14 cellular contexts compared by ENCODE assay signal in genomic region chr4:138398297-138398696, GRCh38.
DNase-seq lines count a peak whose midpoint lies in the region; TF ChIP-seq lines count a peak whose summit lies in the region.
"Had no signal": no experiment of that assay in that cellular context is flagged by ENCODE, and none has a peak within 500 bp of the region (broad histone marks: within the 10 kb centered on the region; RNA-seq: fewer than 3 reads in every experiment).

No MANE protein-coding gene starts in this region.

- intact Hi-C loops in Caco-2 (cut with micrococcal nuclease; ENCODE audit: unreplicated experiment), result no loop called here

- POLR2A ChIA-PET in Caco-2 (lab: Charles Lee), result no interaction called here

- H3K27me3 ChIP-seq in Caco-2 (replicated peaks; ENCODE audit: control insufficient read depth, insufficient read depth, low read length), result no peaks in the 10 kb centered on the region

- H3K9me3 Mint-ChIP-seq in Caco-2 (ENCODE audit: unreplicated experiment), result no peaks in the 10 kb centered on the region

- TF ChIP-seq CTCF in Caco-2 (IDR thresholded peaks at IDR 0.05; ENCODE audit: insufficient read depth in 1 of 2, low read depth in 1 of 2, low read length in 1 of 2, severe bottlenecking in 1 of 2, unreplicated experiment in 1 of 2), result no peak
- TF ChIP-seq CTCF in foreskin fibroblast (IDR thresholded peaks at IDR 0.05; ENCODE audit: low read depth, low read length), result no peak

- no TSS peak for BruUV-seq in Caco-2 (replicated peaks; lab: Mats Ljungman, UMichigan)

- H3K9me3 ChIP-seq in Caco-2, result no peaks in the 10 kb centered on the region
- H3K9me3 ChIP-seq: prostate gland, thoracic aorta had no signal

- H3K36me3 Mint-ChIP-seq in Caco-2 (ENCODE audit: insufficient read depth, unreplicated experiment), result no peaks in the 10 kb centered on the region

- no peaks in the 10 kb centered on the region for H3K4me1 Mint-ChIP-seq in Caco-2 (ENCODE audit: low read depth, unreplicated experiment)

- H3K36me3 ChIP-seq in Caco-2 (ENCODE audit: control insufficient read depth, insufficient read depth, low read length), result no peaks in the 10 kb centered on the region
- H3K36me3 ChIP-seq: prostate gland, thoracic aorta, WERI-Rb-1 had no signal

- H3K27ac Mint-ChIP-seq in Caco-2 (ENCODE audit: unreplicated experiment), result no peak overlapping the region

- H3K27me3 Mint-ChIP-seq in Caco-2 (ENCODE audit: insufficient read depth, unreplicated experiment), result peaks cover 6% of the 10 kb centered on the region

- H3K4me3 ChIP-seq in Caco-2 (ENCODE audit: low read depth, low read length) (no peak overlapping the region), foreskin fibroblast (ENCODE audit: low read depth in 1 of 2, low read length in 2 of 2) (no peak overlapping the region)
- H3K4me3 ChIP-seq: prostate gland, thoracic aorta had no signal

- CTCF ChIA-PET in Caco-2 (lab: Charles Lee), result no interaction called here

- no peak overlapping the region for H3K4me3 Mint-ChIP-seq in Caco-2 (ENCODE audit: unreplicated experiment)

- H3K4me1 ChIP-seq in Caco-2, result no peaks in the 10 kb centered on the region
- H3K4me1 ChIP-seq: prostate gland had no signal

- DNase-seq in COR-L47 (lab: John Stamatoyannopoulos, UW) (peak; percentile 94), NCI-H146 treated with DMSO at 0.1 percent for 48 hours (lab: John Stamatoyannopoulos, UW; ENCODE audit: unreplicated experiment) (peak; percentile 82), brain pericyte (ENCODE audit: low read depth, low spot score) (peak; percentile 78), iPS-NIHi7 (ENCODE audit: extremely low spot score) (peak; percentile 55), NCI-H1048 (lab: John Stamatoyannopoulos, UW) (no peak), Caco-2 (no peak), foreskin fibroblast (no peak)
- no peak for DNase-seq in stimulated activated CD4-positive, alpha-beta T cell treated with anti-CD3 and anti-CD28 coated beads, Interleukin-1b, Interleukin-23, amount 100 ng/mL, for 48 hours
- DNase-seq: activated T-cell treated with anti-CD3 and anti-CD28 coated beads, Interleukin-2, amount 50 U/mL, for 1 hour; EL; NCI-H524; WERI-Rb-1 had no signal

Comparison
In these comparisons a context has a peak if more than half of its experiments do, and no peak if none do; other contexts are left out.
1. DNase-seq: peak in COR-L47 (single experiment), NCI-H146 treated with DMSO at 0.1 percent for 48 hours (single experiment), brain pericyte (single experiment) and iPS-NIHi7 (single experiment); none in stimulated activated CD4-positive, alpha-beta T cell treated with anti-CD3 and anti-CD28 coated beads, Interleukin-1b, Interleukin-23, amount 100 ng/mL, for 48 hours (single experiment), NCI-H1048 (single experiment), Caco-2 (0 of 2) and foreskin fibroblast (0 of 2).